In genomic region chr17:78357687-78358537, GRCh38 we compare ENCODE assay signal across 8 cellular contexts. TPM values are rescaled to one million over a fixed set of nuclear protein-coding genes. Genes with fewer than 3 reads are reported as not detected.
DNase-seq lines count a peak whose midpoint lies in the region; ATAC-seq and TF ChIP-seq lines count a peak whose summit lies in the region.

No MANE protein-coding gene starts in this region.

- peaks cover 13% of the 10 kb centered on the region for H3K36me3 ChIP-seq in PC-3 (ENCODE audit: low read depth, low read length)

- no peak overlapping the region for H2AFZ ChIP-seq in PC-3 (ENCODE audit: low read length)

- BruUV-seq in PC-3 (replicated peaks; lab: Mats Ljungman, UMichigan) = TSS peak; percentile 43

- peaks cover 29% of the 10 kb centered on the region for H4K20me1 ChIP-seq in PC-3 (ENCODE audit: low read length)

- POLR2A ChIA-PET in PC-3 (lab: Charles Lee; ENCODE audit: unreplicated experiment) = no interaction called here

- no peaks in the 10 kb centered on the region for H3K27me3 Mint-ChIP-seq in effector memory CD8-positive, alpha-beta T cell
- H3K27me3 Mint-ChIP-seq in nephron progenitor cell (ENCODE audit: low read depth, poor library complexity) = peaks cover 16% of the 10 kb centered on the region

- ATAC-seq in PC-3 = no peak
- no peak for ATAC-seq in effector memory CD8-positive, alpha-beta T cell (replicated peaks)
- no peak for ATAC-seq in GM18498 (IDR thresholded peaks at IDR 0.05; ENCODE audit: unreplicated experiment)
- ATAC-seq in GM19467 (IDR thresholded peaks at IDR 0.05; ENCODE audit: unreplicated experiment) = no peak

- CTCF ChIA-PET in PC-3 (lab: Charles Lee) = interaction anchor here (0.6 kb wide), 1 partner anchor 15 kb away, joined by 13 read pairs; no protein-coding TSS in a partner anchor

- TF ChIP-seq CTCF in AG09309 (IDR thresholded peaks at IDR 0.05; ENCODE audit: control insufficient read depth, insufficient read depth, low read depth, low read length, missing control alignments) (no peak), PC-3 (conservative IDR thresholded peaks at IDR 0.05; ENCODE audit: low read depth, low read length) (no peak), nephron progenitor cell (IDR thresholded peaks at IDR 0.05) (no peak)

- peaks cover 51% of the 10 kb centered on the region for H3K79me2 ChIP-seq in PC-3 (ENCODE audit: low read length)

- no peak for DNase-seq in AG09309 (ENCODE audit: low read depth)
- DNase-seq in PC-3 = no peak
- DNase-seq in effector memory CD8-positive, alpha-beta T cell = no peak
- DNase-seq in nephron progenitor cell = no peak
- DNase-seq in SW480 (ENCODE audit: low spot score) = no peak
- no peak for DNase-seq in stimulated activated CD8-positive, alpha-beta memory T cell treated with anti-CD3 and anti-CD28 coated beads, Interleukin-4, amount 100 ng/mL, for 48 hours

- no peaks in the 10 kb centered on the region for H3K27me3 ChIP-seq in PC-3 (ENCODE audit: low read length)

- H3K9me3 Mint-ChIP-seq in effector memory CD8-positive, alpha-beta T cell = no peaks in the 10 kb centered on the region
- H3K9me3 Mint-ChIP-seq in nephron progenitor cell = no peaks in the 10 kb centered on the region

- H3K27ac Mint-ChIP-seq in effector memory CD8-positive, alpha-beta T cell = peak overlapping the region; percentile 96 to 100
- no peak overlapping the region for H3K27ac Mint-ChIP-seq in nephron progenitor cell

- H3K9me2 ChIP-seq in PC-3 (replicated peaks; ENCODE audit: low read length) = no peaks in the 10 kb centered on the region

- H3K4me2 ChIP-seq in PC-3 (ENCODE audit: low read length) = peak overlapping the region; percentile 84

- H3K9me3 ChIP-seq in PC-3 (ENCODE audit: low read length) = no peaks in the 10 kb centered on the region

- peaks cover 49% of the 10 kb centered on the region for H3K36me3 Mint-ChIP-seq in effector memory CD8-positive, alpha-beta T cell (ENCODE audit: insufficient read depth)
- H3K36me3 Mint-ChIP-seq in nephron progenitor cell (ENCODE audit: low read depth) = peaks cover 19% of the 10 kb centered on the region

- H3K4me3 Mint-ChIP-seq in effector memory CD8-positive, alpha-beta T cell = peak overlapping the region; percentile 81 to 83
- H3K4me3 Mint-ChIP-seq in nephron progenitor cell = peak overlapping the region; percentile 79

- H3K4me1 Mint-ChIP-seq in effector memory CD8-positive, alpha-beta T cell (ENCODE audit: low read depth in 2 of 2) = peaks cover 48 to 49% of the 10 kb centered on the region in 2 donors
- H3K4me1 Mint-ChIP-seq in nephron progenitor cell = peaks cover 71% of the 10 kb centered on the region

- peak overlapping the region; percentile 1; the same call in 1 of the 2 replicates for H3K9ac ChIP-seq in PC-3 (ENCODE audit: low read length)

- peaks cover 8% of the 10 kb centered on the region for H3F3A ChIP-seq in PC-3 (ENCODE audit: low read length, unreplicated experiment)

- peaks cover 44% of the 10 kb centered on the region for H3K4me1 ChIP-seq in PC-3 (ENCODE audit: insufficient read depth, low read length)

- H3K27ac ChIP-seq in PC-3 (ENCODE audit: low read length) = no peak overlapping the region

- intact Hi-C loops in PC-3 (cut with micrococcal nuclease) = no loop called here

- H3K4me3 ChIP-seq in AG09309 (ENCODE audit: control insufficient read depth, low read depth, low read length) = peak overlapping the region; percentile 83
- H3K4me3 ChIP-seq in PC-3 (ENCODE audit: low read length) = peak overlapping the region; percentile 84

RNA-seq across cellular contexts. Expression of gene SOCS3, which starts 2.0 kb away (rescaled TPM):
- 103 and 125 TPM in 2 replicates for total RNA-seq in PC-3 (2014; rRNA removed)

RNA-seq across cellular contexts. Expression of gene PGS1, which starts 20.5 kb away (rescaled TPM):
- total RNA-seq in PC-3 (2014; rRNA removed) = 40.6 and 47.0 TPM in 2 replicates
